ENCODE assay signal across 11 cellular contexts in genomic region chr1:94803517-94804441, GRCh38. TPM values are rescaled to one million over a fixed set of nuclear protein-coding genes. Genes with fewer than 3 reads are reported as not detected.
DNase-seq lines count a peak whose midpoint lies in the region; ATAC-seq and TF ChIP-seq lines count a peak whose summit lies in the region.
"Had no signal": no experiment of that assay in that cellular context is flagged by ENCODE, and none has a peak within 500 bp of the region (broad histone marks: within the 10 kb centered on the region; RNA-seq: fewer than 3 reads in every experiment).

No MANE protein-coding gene starts in this region.

- no peak overlapping the region for H3K27ac Mint-ChIP-seq in activated T-helper 17 cell treated with anti-CD3 and anti-CD28 coated beads, Interleukin-2, amount 50 U/mL, for 72 hours
- H3K27ac Mint-ChIP-seq: activated T-helper 1 cell treated with anti-CD3 and anti-CD28 coated beads, Interleukin-12 subunit alpha, Interleukin-12 subunit beta, Interleukin-2, Interleukin-4 antibody, amounts not matched to agents 30 ng/mL and 10 ng/mL and 1 ng/mL, durations not matched to agents 14 hours and 24 hours and 36 hours had no signal

- ATAC-seq in body of pancreas (peak; percentile 55), left colon (peak; percentile 58), esophagus mucosa (no peak)
- ATAC-seq in activated T-helper 17 cell treated with anti-CD3 and anti-CD28 coated beads, Interleukin-2, amount 50 U/mL, for 72 hours (replicated peaks), result no peak

- peaks cover 32% of the 10 kb centered on the region for H3K4me1 ChIP-seq in body of pancreas
- H3K4me1 ChIP-seq in skeletal muscle tissue (ENCODE audit: control insufficient read depth in 3 of 3, insufficient read depth in 3 of 3, low read length in 3 of 3), result peaks cover 6 to 10% (median 7%) of the 10 kb centered on the region in 3 donors

- TF ChIP-seq CTCF in body of pancreas (IDR thresholded peaks at IDR 0.05), result no peak

- H3K36me3 Mint-ChIP-seq in activated T-helper 17 cell treated with anti-CD3 and anti-CD28 coated beads, Interleukin-2, amount 50 U/mL, for 72 hours (ENCODE audit: low read depth), result no peaks in the 10 kb centered on the region

- peak overlapping the region; percentile 52 to 76 (median 60) for H3K27ac ChIP-seq in body of pancreas
- H3K27ac ChIP-seq in skeletal muscle tissue (ENCODE audit: low read depth, low read length), result peak overlapping the region; percentile 19
- H3K27ac ChIP-seq: epithelial cell of prostate, neutrophil had no signal

- H3K4me3 ChIP-seq in body of pancreas (no peak overlapping the region), skeletal muscle tissue (ENCODE audit: low read length in 3 of 3) (no peak overlapping the region)

- no peaks in the 10 kb centered on the region for H3K27me3 ChIP-seq in body of pancreas
- H3K27me3 ChIP-seq in skeletal muscle tissue (ENCODE audit: control insufficient read depth in 3 of 3, insufficient read depth in 3 of 3, low read length in 3 of 3), result no peaks in the 10 kb centered on the region
- H3K27me3 ChIP-seq: neutrophil had no signal

- DNase-seq in NCI-H1694 (lab: John Stamatoyannopoulos, UW), result peak; percentile 94
- DNase-seq in body of pancreas, result peak; percentile 25 to 54 (median 44)
- DNase-seq in left colon, result peak; percentile 29 to 47
- DNase-seq in GDM1 (lab: John Stamatoyannopoulos, UW), result no peak
- DNase-seq in stimulated activated CD4-positive, alpha-beta T cell treated with anti-CD3 and anti-CD28 coated beads, Interleukin-2, amount 100 ng/mL, for 24 hours, result no peak

- no peaks in the 10 kb centered on the region for H3K9me3 Mint-ChIP-seq in activated T-helper 17 cell treated with anti-CD3 and anti-CD28 coated beads, Interleukin-2, amount 50 U/mL, for 72 hours
- H3K9me3 Mint-ChIP-seq: activated T-helper 1 cell treated with anti-CD3 and anti-CD28 coated beads, Interleukin-12 subunit alpha, Interleukin-12 subunit beta, Interleukin-2, Interleukin-4 antibody, amounts not matched to agents 30 ng/mL and 10 ng/mL and 1 ng/mL, durations not matched to agents 14 hours and 24 hours and 36 hours had no signal

- TF ChIP-seq POLR2A in body of pancreas (IDR thresholded peaks at IDR 0.05), result no peak

- H3K9me3 ChIP-seq in body of pancreas, result no peaks in the 10 kb centered on the region
- H3K9me3 ChIP-seq in skeletal muscle tissue (ENCODE audit: control insufficient read depth in 3 of 3, low read length in 3 of 3), result no peaks in the 10 kb centered on the region
- H3K9me3 ChIP-seq: neutrophil had no signal

- H3K4me1 Mint-ChIP-seq in activated T-helper 17 cell treated with anti-CD3 and anti-CD28 coated beads, Interleukin-2, amount 50 U/mL, for 72 hours, result peaks cover 6% of the 10 kb centered on the region

- H3K9ac ChIP-seq in skeletal muscle tissue (ENCODE audit: low read depth in 1 of 3, low read length in 3 of 3), result no peak overlapping the region

- H3K36me3 ChIP-seq in body of pancreas (replicated peaks in 1 of 2; ENCODE audit: insufficient read depth in 1 of 2, low read depth in 2 of 2) (no peaks in the 10 kb centered on the region), skeletal muscle tissue (ENCODE audit: control insufficient read depth in 3 of 3, insufficient read depth in 3 of 3, low read length in 3 of 3) (no peaks in the 10 kb centered on the region)
- H3K36me3 ChIP-seq: neutrophil had no signal

- H3K27me3 Mint-ChIP-seq in activated T-helper 17 cell treated with anti-CD3 and anti-CD28 coated beads, Interleukin-2, amount 50 U/mL, for 72 hours, result no peaks in the 10 kb centered on the region

- intact Hi-C loops in body of pancreas (cut with DNase I) (no loop called here), left colon (cut with DNase I, micrococcal nuclease) (loop anchor here (5.0 to 10.0 kb wide), 2 partner anchors 279 to 281 kb away; no protein-coding TSS in a partner anchor)

- no peak overlapping the region for H3K4me3 Mint-ChIP-seq in activated T-helper 17 cell treated with anti-CD3 and anti-CD28 coated beads, Interleukin-2, amount 50 U/mL, for 72 hours
- H3K4me3 Mint-ChIP-seq: activated T-helper 1 cell treated with anti-CD3 and anti-CD28 coated beads, Interleukin-12 subunit alpha, Interleukin-12 subunit beta, Interleukin-2, Interleukin-4 antibody, amounts not matched to agents 30 ng/mL and 10 ng/mL and 1 ng/mL, durations not matched to agents 14 hours and 24 hours and 36 hours had no signal

- WGBS in body of pancreas, 2 donors, result 30 to 34% methylated on average over 8 of the region's 8 CpGs

RNA-seq across cellular contexts. Expression of gene SLC44A3, which starts 16.4 kb away (rescaled TPM):
- total RNA-seq in body of pancreas (10 to 100 TPM; 17.8 to 32.9 TPM), left colon (10 to 100 TPM; 72.1 to 95.5 TPM), skeletal muscle tissue (2.6 TPM), esophagus mucosa (10.1 TPM)
- under 1 TPM in 1 of 2 donors, not detected in 1; 0.56 TPM for total RNA-seq in activated T-helper 17 cell treated with anti-CD3 and anti-CD28 coated beads, Interleukin-2, amount 50 U/mL, for 72 hours
- total RNA-seq: activated T-helper 1 cell treated with anti-CD3 and anti-CD28 coated beads, Interleukin-12 subunit alpha, Interleukin-12 subunit beta, Interleukin-2, Interleukin-4 antibody, amounts not matched to agents 30 ng/mL and 10 ng/mL and 1 ng/mL, durations not matched to agents 14 hours and 24 hours and 36 hours had no signal

Comparison
In these comparisons a context has a peak if more than half of its experiments do, and no peak if none do; other contexts are left out.
1. DNase-seq: peak in NCI-H1694 (single experiment), body of pancreas (4 of 4) and left colon (2 of 2); none in GDM1 (single experiment) and stimulated activated CD4-positive, alpha-beta T cell treated with anti-CD3 and anti-CD28 coated beads, Interleukin-2, amount 100 ng/mL, for 24 hours (0 of 2).
2. ATAC-seq: peak in body of pancreas (single experiment) and left colon (single experiment); none in esophagus mucosa (single experiment) and activated T-helper 17 cell treated with anti-CD3 and anti-CD28 coated beads, Interleukin-2, amount 50 U/mL, for 72 hours (single experiment).